8 cellular contexts compared by ENCODE assay signal in the genomic region with DNA sequence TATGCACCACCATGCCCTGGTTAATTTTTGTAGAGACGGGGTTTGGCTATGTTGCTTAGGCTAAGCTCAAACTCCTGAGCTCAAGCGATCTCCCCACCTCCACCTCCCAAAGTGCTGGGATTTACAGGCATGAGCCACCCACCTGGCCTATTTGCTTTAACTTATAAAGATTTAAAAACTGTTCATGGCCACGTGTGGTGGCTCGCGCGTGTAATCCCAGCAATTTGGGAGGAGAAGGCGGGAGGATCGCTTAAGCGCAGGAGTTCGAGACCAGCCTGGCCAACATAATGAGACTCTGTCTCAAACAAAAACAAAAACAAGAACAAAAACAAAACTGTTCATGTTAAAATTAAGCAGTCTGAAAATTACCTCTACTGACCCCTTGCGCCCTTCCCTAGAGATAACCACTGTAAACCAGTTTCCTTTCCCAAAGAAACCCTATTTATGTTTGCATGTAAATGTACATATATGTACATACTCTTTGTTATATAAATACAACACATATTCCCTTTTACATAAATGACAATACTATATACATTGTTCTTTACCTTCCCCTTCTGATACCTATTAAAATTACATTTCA. TPM values are rescaled to one million over a fixed set of nuclear protein-coding genes. Genes with fewer than 3 reads are reported as not detected.
DNase-seq lines count a peak whose midpoint lies in the region; ATAC-seq, FAIRE-seq and TF ChIP-seq lines count a peak whose summit lies in the region.

No MANE protein-coding gene starts in this region.

- no peak for TF ChIP-seq CTCF in A673 (conservative IDR thresholded peaks at IDR 0.05; ENCODE audit: low read depth, low read length)
- TF ChIP-seq CTCF in H9 (conservative IDR thresholded peaks at IDR 0.05): no peak
- TF ChIP-seq CTCF in kidney (IDR thresholded peaks at IDR 0.05; ENCODE audit: borderline replicate concordance, extremely low read depth, insufficient read depth): no peak
- TF ChIP-seq CTCF in adrenal gland (IDR thresholded peaks at IDR 0.05): no peak

- H4K5ac ChIP-seq in H9 (ENCODE audit: insufficient read length, low read depth, low read length): no peak overlapping the region

- peak overlapping the region; percentile 26 to 99 (median 99); a peak in 3 of 7 replicates for H3K27ac Mint-ChIP-seq in H9
- peak overlapping the region; percentile 98 for H3K27ac Mint-ChIP-seq in activated T-helper 17 cell treated with anti-CD3 and anti-CD28 coated beads, Interleukin-2, amount 50 U/mL, for 72 hours

- peaks cover 31% of the 10 kb centered on the region; the same call in 1 of the 2 replicates for H3K79me2 ChIP-seq in H9 (ENCODE audit: insufficient read depth, low read length)

- H3K27me3 ChIP-seq in A673 (replicated peaks; ENCODE audit: insufficient read depth, low read depth, low read length, poor library complexity) (no peaks in the 10 kb centered on the region), H9 (ENCODE audit: insufficient read depth, low read length) (no peaks in the 10 kb centered on the region), adrenal gland (no peaks in the 10 kb centered on the region)

- no peak overlapping the region for H2AK5ac ChIP-seq in H9 (ENCODE audit: insufficient read length, low read length)

- no peak overlapping the region for H3K4ac ChIP-seq in H9 (ENCODE audit: low read depth, low read length)

- H3T11ph ChIP-seq in H9 (ENCODE audit: low read length): no peak overlapping the region

- peak overlapping the region; percentile 89 for H3K4me2 ChIP-seq in H9 (ENCODE audit: insufficient read depth, insufficient read length, low read length)

- H3K9ac ChIP-seq in H9 (ENCODE audit: extremely low read depth, insufficient read length, low read length): no peak overlapping the region
- peak overlapping the region in 1 of 2 donors; percentile 94 for H3K9ac ChIP-seq in kidney (ENCODE audit: low read length in 2 of 2)

- POLR2A ChIA-PET in A673 (lab: Charles Lee; ENCODE audit: low non-redundant PET): no interaction called here

- H3K27ac ChIP-seq in A673 (ENCODE audit: low read depth, low read length, poor library complexity, severe bottlenecking) (peak overlapping the region; percentile 99), H9 (ENCODE audit: insufficient read length, low read depth, low read length) (no peak overlapping the region), kidney (ENCODE audit: low read depth in 2 of 2, low read length in 2 of 2) (no peak overlapping the region), adrenal gland (peak overlapping the region in 1 of 5 donors; percentile 99)

- no peak for FAIRE-seq in kidney (lab: Jason Lieb, UNC)

- peaks cover 10 to 15% of the 10 kb centered on the region in 2 experiments for H3K4me1 Mint-ChIP-seq in H9
- H3K4me1 Mint-ChIP-seq in activated T-helper 17 cell treated with anti-CD3 and anti-CD28 coated beads, Interleukin-2, amount 50 U/mL, for 72 hours: peaks cover 12% of the 10 kb centered on the region

- WGBS in H9 (ENCODE audit: extremely low coverage, insufficient read length, low lambda C conversion rate): no CpG with 5 or more reads among the region's 11 CpGs
- WGBS in adrenal gland, 4 donors: 89 to 96% (median 90%) methylated on average over 11 of the region's 11 CpGs

- H3K9me3 ChIP-seq in A673 (ENCODE audit: low read depth, low read length, poor library complexity, severe bottlenecking) (no peaks in the 10 kb centered on the region), H9 (ENCODE audit: control insufficient read depth, low read depth, low read length) (no peaks in the 10 kb centered on the region), kidney (ENCODE audit: control insufficient read depth in 1 of 2, low read length in 2 of 2) (no peaks in the 10 kb centered on the region), adrenal gland (replicated peaks in 1 of 3) (no peaks in the 10 kb centered on the region)

- no peak for DNase-seq in A673 (ENCODE audit: low spot score)
- DNase-seq in H9: no peak
- no peak for DNase-seq in kidney
- no peak for DNase-seq in adrenal gland
- DNase-seq in activated CD8-positive, alpha-beta memory T cell treated with anti-CD3 and anti-CD28 coated beads for 24 hours: no peak

- intact Hi-C loops in A673 (cut with micrococcal nuclease; ENCODE audit: unreplicated experiment): loop anchor here (10.0 kb wide), 1 partner anchor 273 kb away; a partner anchor contains a TSS
- intact Hi-C loops in kidney (cut with DNase I): no loop called here
- intact Hi-C loops in adrenal gland (cut with DNase I): loop anchor here in 1 of 2 donors (10.0 kb wide), 1 partner anchor 273 kb away; a partner anchor contains a TSS

- no peaks in the 10 kb centered on the region for H3K9me3 Mint-ChIP-seq in H9
- no peaks in the 10 kb centered on the region for H3K9me3 Mint-ChIP-seq in activated T-helper 17 cell treated with anti-CD3 and anti-CD28 coated beads, Interleukin-2, amount 50 U/mL, for 72 hours

- no peak overlapping the region for H2BK120ac ChIP-seq in H9 (ENCODE audit: low read depth, low read length, poor library complexity, severe bottlenecking)

- H2AFZ ChIP-seq in H9 (ENCODE audit: low read length): no peak overlapping the region

- no peak overlapping the region for H3K18ac ChIP-seq in H9 (ENCODE audit: insufficient read length, low read depth, low read length)

- no peak overlapping the region for H4K91ac ChIP-seq in H9 (ENCODE audit: insufficient read length, low read depth, low read length)

- H3K23ac ChIP-seq in H9 (ENCODE audit: insufficient read length, low read depth, low read length): no peak overlapping the region

- H2BK12ac ChIP-seq in H9 (ENCODE audit: insufficient read length, low read depth, low read length): no peak overlapping the region

- no TSS peak for BruUV-seq in A673 (replicated peaks; lab: Mats Ljungman, UMichigan)

- H3K27me3 Mint-ChIP-seq in H9 (ENCODE audit: low read depth): no peaks in the 10 kb centered on the region
- H3K27me3 Mint-ChIP-seq in activated T-helper 17 cell treated with anti-CD3 and anti-CD28 coated beads, Interleukin-2, amount 50 U/mL, for 72 hours: no peaks in the 10 kb centered on the region

- H2BK5ac ChIP-seq in H9 (ENCODE audit: insufficient read length, low read length): no peak overlapping the region

- peaks cover 2% of the 10 kb centered on the region for H3K23me2 ChIP-seq in H9 (ENCODE audit: insufficient read length, low read depth, low read length, poor library complexity, severe bottlenecking)

- H3K4me3 Mint-ChIP-seq in H9: peak overlapping the region; percentile 97 to 98
- H3K4me3 Mint-ChIP-seq in activated T-helper 17 cell treated with anti-CD3 and anti-CD28 coated beads, Interleukin-2, amount 50 U/mL, for 72 hours: peak overlapping the region; percentile 95

- CTCF ChIA-PET in A673 (lab: Charles Lee): no interaction called here

- H2BK15ac ChIP-seq in H9 (ENCODE audit: low read depth, low read length): no peak overlapping the region

- no peak for ATAC-seq in activated T-helper 17 cell treated with anti-CD3 and anti-CD28 coated beads, Interleukin-2, amount 50 U/mL, for 72 hours (replicated peaks)
- no peak for ATAC-seq in GM21515 (IDR thresholded peaks at IDR 0.05; ENCODE audit: unreplicated experiment)
- ATAC-seq in HG03442 (IDR thresholded peaks at IDR 0.05; ENCODE audit: unreplicated experiment): no peak

- H3K4me3 ChIP-seq in A673 (ENCODE audit: low read depth, low read length, poor library complexity, severe bottlenecking): peak overlapping the region; percentile 65
- peak overlapping the region; percentile 85 to 97 for H3K4me3 ChIP-seq in kidney (ENCODE audit: low read length in 2 of 2)
- H3K4me3 ChIP-seq in adrenal gland: no peak overlapping the region

- H3K14ac ChIP-seq in H9 (ENCODE audit: insufficient read depth, low read length): no peak overlapping the region

- peaks cover 21 to 33% (median 33%) of the 10 kb centered on the region in 3 experiments; a peak in 6 of 7 replicates for H3K36me3 Mint-ChIP-seq in H9 (ENCODE audit: insufficient read depth in 1 of 3, low read depth in 3 of 3)
- peaks cover 71% of the 10 kb centered on the region for H3K36me3 Mint-ChIP-seq in activated T-helper 17 cell treated with anti-CD3 and anti-CD28 coated beads, Interleukin-2, amount 50 U/mL, for 72 hours (ENCODE audit: low read depth)

- H3K36me3 ChIP-seq in A673 (ENCODE audit: insufficient read depth, low read length, poor library complexity, severe bottlenecking): peaks cover 38% of the 10 kb centered on the region
- H3K36me3 ChIP-seq in kidney (ENCODE audit: control insufficient read depth in 1 of 2, insufficient read depth in 2 of 2, low read length in 2 of 2): peaks cover 8 to 11% of the 10 kb centered on the region in 2 donors
- peaks cover 0 to 21% of the 10 kb centered on the region in 2 donors for H3K36me3 ChIP-seq in adrenal gland (replicated peaks in 1 of 2)

- peaks cover 11% of the 10 kb centered on the region for H3K4me1 ChIP-seq in A673 (ENCODE audit: insufficient read depth, low read length, poor library complexity, severe bottlenecking)
- H3K4me1 ChIP-seq in H9 (ENCODE audit: insufficient read depth, low read length): no peaks in the 10 kb centered on the region
- H3K4me1 ChIP-seq in kidney (ENCODE audit: control insufficient read depth in 1 of 2, insufficient read depth in 1 of 2, low read depth in 1 of 2, low read length in 2 of 2): peaks cover 4 to 10% of the 10 kb centered on the region in 2 donors
- peaks cover 13 to 40% of the 10 kb centered on the region in 2 donors for H3K4me1 ChIP-seq in adrenal gland (replicated peaks in 1 of 2)

- H4K8ac ChIP-seq in H9 (replicated peaks; ENCODE audit: insufficient read length, low read depth, low read length): no peak overlapping the region

- H4K20me1 ChIP-seq in H9 (ENCODE audit: control insufficient read depth, insufficient read depth, insufficient read length): peaks cover 3% of the 10 kb centered on the region

- no peak overlapping the region for H2BK20ac ChIP-seq in H9 (ENCODE audit: low read depth, low read length, poor library complexity, severe bottlenecking)

- no peak for TF ChIP-seq POLR2A in adrenal gland (IDR thresholded peaks at IDR 0.05)

- no peak overlapping the region for H3K56ac ChIP-seq in H9 (ENCODE audit: insufficient read length, low read depth, low read length)

- H3K79me1 ChIP-seq in H9 (ENCODE audit: insufficient read depth, low read depth, low read length, poor library complexity, severe bottlenecking): no peaks in the 10 kb centered on the region

RNA-seq across cellular contexts. Expression of a gene that starts 1.5 kb away (rescaled TPM):
- total RNA-seq in A673 (2021): 69.4 and 97.5 TPM in 2 replicates
- total RNA-seq in H9 (2021): 39.0 and 40.8 TPM in 2 replicates
- 10 to 100 TPM; 52.3 to 76.4 TPM for total RNA-seq in activated T-helper 17 cell treated with anti-CD3 and anti-CD28 coated beads, Interleukin-2, amount 50 U/mL, for 72 hours
- total RNA-seq in kidney: 31.1 TPM
- 73.7 TPM for polyA plus RNA-seq in kidney (ENCODE audit: insufficient read depth, low read depth, low replicate concordance)
- 10 to 100 TPM in 7 of 8 donors, 1 to 10 TPM in 1; 9.6 to 73.9 (median 32.3) TPM for total RNA-seq in adrenal gland
- 100 to 1,000 TPM in 1 of 3 donors, 10 to 100 TPM in 2; 63.5 to 190 (median 66.1) TPM for polyA plus RNA-seq in adrenal gland

RNA-seq across cellular contexts. Expression of a gene that starts 1.5 kb away (rescaled TPM):
- total RNA-seq in A673 (2021) (77.2 and 91.4 TPM in 2 replicates), H9 (2021) (82.4 and 85.0 TPM in 2 replicates), kidney (42.4 TPM), adrenal gland (10 to 100 TPM; 32.1 to 66.2 (median 52.1) TPM)
- total RNA-seq in activated T-helper 17 cell treated with anti-CD3 and anti-CD28 coated beads, Interleukin-2, amount 50 U/mL, for 72 hours: 10 to 100 TPM; 60.0 to 89.0 TPM
- polyA plus RNA-seq in kidney (ENCODE audit: insufficient read depth, low read depth, low replicate concordance) (46.4 TPM), adrenal gland (100 to 1,000 TPM in 1 of 3 donors, 10 to 100 TPM in 2; 55.1 to 152 (median 59.5) TPM)

RNA-seq across cellular contexts. Expression of a gene that starts 1.8 kb away (rescaled TPM):
- total RNA-seq in A673 (2021) (19.3 and 27.1 TPM in 2 replicates), H9 (2021) (28.5 and 31.9 TPM in 2 replicates), kidney (26.6 TPM), adrenal gland (10 to 100 TPM; 16.7 to 25.2 (median 20.6) TPM)
- 10 to 100 TPM; 25.8 to 28.2 TPM for total RNA-seq in activated T-helper 17 cell treated with anti-CD3 and anti-CD28 coated beads, Interleukin-2, amount 50 U/mL, for 72 hours
- polyA plus RNA-seq in kidney (ENCODE audit: insufficient read depth, low read depth, low replicate concordance) (19.7 TPM), adrenal gland (10 to 100 TPM; 10.4 to 33.6 (median 16.6) TPM)

RNA-seq across cellular contexts. Expression of a gene that starts 35.2 kb away (rescaled TPM):
- total RNA-seq in A673 (2021) (7.4 and 9.4 TPM in 2 replicates), H9 (2021) (0.48 and 0.68 TPM in 2 replicates), kidney (10.6 TPM), adrenal gland (10 to 100 TPM in 4 of 8 donors, 1 to 10 TPM in 4; 6.1 to 13.3 (median 9.6) TPM)
- 10 to 100 TPM; 12.6 to 17.8 TPM for total RNA-seq in activated T-helper 17 cell treated with anti-CD3 and anti-CD28 coated beads, Interleukin-2, amount 50 U/mL, for 72 hours
- polyA plus RNA-seq in kidney (ENCODE audit: insufficient read depth, low read depth, low replicate concordance) (4.5 TPM), adrenal gland (1 to 10 TPM; 2.7 to 8.8 (median 4.7) TPM)

RNA-seq across cellular contexts. Expression of a gene that starts 47.1 kb away (rescaled TPM):
- total RNA-seq in A673 (2021): 0.32 and 0.39 TPM in 2 replicates
- total RNA-seq in H9 (2021): 29.5 and 30.3 TPM in 2 replicates
- total RNA-seq in activated T-helper 17 cell treated with anti-CD3 and anti-CD28 coated beads, Interleukin-2, amount 50 U/mL, for 72 hours: under 1 TPM; 0.37 to 0.69 TPM
- 41.2 TPM for total RNA-seq in kidney
- 8.5 TPM for polyA plus RNA-seq in kidney (ENCODE audit: insufficient read depth, low read depth, low replicate concordance)
- total RNA-seq in adrenal gland: 1 to 10 TPM in 3 of 8 donors, under 1 TPM in 5; 0.27 to 1.6 (median 0.89) TPM
- polyA plus RNA-seq in adrenal gland: under 1 TPM; 0.16 to 0.46 (median 0.17) TPM

Comparison
In these comparisons a context has a peak if more than half of its experiments do, and no peak if none do; other contexts are left out.
1. H3K4me3 ChIP-seq: peak in A673 (single experiment) and kidney (2 of 2); none in adrenal gland (0 of 4).